9 cellular contexts compared by ENCODE assay signal in the genomic region with DNA sequence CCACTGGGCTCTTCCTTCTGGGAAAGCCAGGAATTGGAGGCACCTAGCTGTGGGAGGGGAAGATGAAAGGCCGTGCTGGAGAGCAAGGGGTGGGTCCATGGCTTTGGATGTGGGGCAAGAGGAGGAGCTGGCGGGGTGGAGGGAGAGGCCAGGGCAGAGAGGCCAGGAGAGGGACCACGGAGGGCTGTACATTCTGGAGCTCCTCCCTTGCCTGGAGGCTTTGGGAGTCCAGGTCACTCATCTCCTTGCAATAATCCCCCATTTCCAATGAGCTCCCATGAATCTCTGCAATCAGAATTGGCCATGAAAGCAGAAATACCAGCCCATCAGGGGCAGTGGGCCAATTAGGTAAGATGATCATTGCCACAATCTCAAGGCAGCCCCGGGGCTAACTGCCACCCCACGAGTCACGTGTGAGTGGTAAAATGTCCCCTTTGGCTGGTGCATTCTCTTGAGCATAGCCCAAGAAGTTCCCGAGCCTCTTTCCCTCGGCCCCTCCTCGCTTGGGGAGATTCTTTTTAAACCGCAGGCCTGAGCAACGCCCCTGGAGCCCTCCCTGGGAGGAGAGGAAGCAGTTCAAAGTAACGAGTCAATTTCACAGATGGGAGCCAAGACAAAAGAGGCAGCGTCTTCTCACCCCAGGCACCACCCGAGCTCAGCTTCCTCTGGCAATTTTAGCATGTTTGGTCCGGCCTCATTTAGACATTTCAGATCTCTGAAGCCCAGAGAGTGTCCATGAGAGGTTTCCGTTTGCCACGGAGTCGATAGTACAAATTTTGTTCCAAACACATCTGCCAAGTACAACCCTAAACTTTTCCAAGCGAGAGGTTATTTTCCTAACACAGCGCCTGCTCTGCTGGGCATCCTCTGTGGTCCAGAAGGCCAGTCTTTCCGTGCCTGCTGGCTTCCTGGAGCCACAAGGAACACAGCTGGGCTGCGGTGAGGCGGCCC. TPM values are rescaled to one million over a fixed set of nuclear protein-coding genes. Genes with fewer than 3 reads are reported as not detected.
DNase-seq lines count a peak whose midpoint lies in the region; ATAC-seq lines count a peak whose summit lies in the region.
"Had no signal": no experiment of that assay in that cellular context is flagged by ENCODE, and none has a peak within 500 bp of the region (broad histone marks: within the 10 kb centered on the region; RNA-seq: fewer than 3 reads in every experiment).

No MANE protein-coding gene starts in this region.

- H3K36me3 ChIP-seq in adipocyte (ENCODE audit: control insufficient read depth, insufficient read depth, low read length, severe bottlenecking) (no peaks in the 10 kb centered on the region), iPS-20b (ENCODE audit: insufficient read depth, low read depth, low read length) (no peaks in the 10 kb centered on the region)

- no peaks in the 10 kb centered on the region for H3K9me3 ChIP-seq in adipocyte (ENCODE audit: control insufficient read depth, low read length)
- no peaks in the 10 kb centered on the region for H3K9me3 ChIP-seq in iPS-20b (ENCODE audit: insufficient read depth, low read depth, low read length)

- H3K4me3 ChIP-seq in adipocyte (ENCODE audit: low read length), result peak overlapping the region; percentile 62
- 0 out of 2 replicates have a peak overlapping the region, but pooled peaks have one; percentile 26 for H3K4me3 ChIP-seq in iPS-20b (ENCODE audit: low read length)

- DNase-seq in HT1080 (ENCODE audit: low read depth) (peak; percentile 60), adipocyte (ENCODE audit: low read depth) (peak; percentile 73), NOMO-1 (lab: John Stamatoyannopoulos, UW; ENCODE audit: unreplicated experiment in 2 of 2) (no peak)

- ATAC-seq in HG02571 (IDR thresholded peaks at IDR 0.05; ENCODE audit: unreplicated experiment) (no peak), HG03439 (IDR thresholded peaks at IDR 0.05; ENCODE audit: unreplicated experiment) (no peak), GM19467 (IDR thresholded peaks at IDR 0.05; ENCODE audit: unreplicated experiment) (no peak)

- H3K9ac ChIP-seq in adipocyte (ENCODE audit: low read length), result peak overlapping the region; percentile 84
- no peak overlapping the region for H3K9ac ChIP-seq in iPS-20b (ENCODE audit: low read depth, low read length)

- H3K27me3 ChIP-seq in adipocyte (replicated peaks; ENCODE audit: control insufficient read depth, insufficient read depth, low read length) (peaks cover 3% of the 10 kb centered on the region), iPS-20b (ENCODE audit: insufficient read depth, low read length) (peaks cover 19% of the 10 kb centered on the region)

- no peak overlapping the region for H3K27ac ChIP-seq in iPS-20b (ENCODE audit: low read length)
- H3K27ac ChIP-seq in temporal lobe (ENCODE audit: low read depth, low read length), result peak overlapping the region; percentile 45

- H3K4me1 ChIP-seq in adipocyte (ENCODE audit: control insufficient read depth, insufficient read depth, low read length) (peaks cover 53% of the 10 kb centered on the region), iPS-20b (ENCODE audit: insufficient read depth, low read length) (peaks cover 12% of the 10 kb centered on the region)

RNA-seq across cellular contexts. Expression of a gene that starts 13.4 kb away (rescaled TPM):
- 4.3 and 5.6 TPM in 2 replicates for total RNA-seq in HT1080 (2014; rRNA removed; shearing (Covaris generic))
- polyA plus RNA-seq in HT1080 (2015; cell fraction: cytosol; rRNA removed), result 1.0 and 1.2 TPM in 2 replicates
- 0.85 and 1.0 TPM in 2 replicates for polyA plus RNA-seq in HT1080 (2015; cell fraction: nucleus; rRNA removed)
- 18.2 TPM for total RNA-seq in temporal lobe
- total RNA-seq: glomerular endothelial cell had no signal

RNA-seq across cellular contexts. Expression of a gene that starts 18.3 kb away (rescaled TPM):
- total RNA-seq in HT1080 (2014; rRNA removed; shearing (Covaris generic)), result 44.7 and 53.9 TPM in 2 replicates
- 26.9 and 29.8 TPM in 2 replicates for polyA plus RNA-seq in HT1080 (2015; cell fraction: cytosol; rRNA removed)
- 113 and 117 TPM in 2 replicates for polyA plus RNA-seq in HT1080 (2015; cell fraction: nucleus; rRNA removed)
- 23.1 TPM for total RNA-seq in temporal lobe

RNA-seq across cellular contexts. Expression of a gene that starts 30.1 kb away (rescaled TPM):
- total RNA-seq in HT1080 (2014; rRNA removed; shearing (Covaris generic)), result 44.3 and 54.9 TPM in 2 replicates
- polyA plus RNA-seq in HT1080 (2015; cell fraction: cytosol; rRNA removed), result 37.9 and 50.1 TPM in 2 replicates
- 17.9 and 21.2 TPM in 2 replicates for polyA plus RNA-seq in HT1080 (2015; cell fraction: nucleus; rRNA removed)
- 8.4 TPM for total RNA-seq in temporal lobe

RNA-seq across cellular contexts. Expression of a gene that starts 43.2 kb away (rescaled TPM):
- total RNA-seq in HT1080 (2014; rRNA removed; shearing (Covaris generic)), result 0.53 and 0.79 TPM in 2 replicates
- 0.57 and 0.92 TPM in 2 replicates for polyA plus RNA-seq in HT1080 (2015; cell fraction: cytosol; rRNA removed)
- polyA plus RNA-seq in HT1080 (2015; cell fraction: nucleus; rRNA removed), result 4.0 and 4.3 TPM in 2 replicates
- 2.5 TPM for total RNA-seq in temporal lobe

Comparison
In these comparisons a context has a peak if more than half of its experiments do, and no peak if none do; other contexts are left out.
1. DNase-seq: peak in HT1080 (single experiment) and adipocyte (single experiment); none in NOMO-1 (0 of 2).